ENCODE assay signal across 32 cellular contexts in the genomic region with DNA sequence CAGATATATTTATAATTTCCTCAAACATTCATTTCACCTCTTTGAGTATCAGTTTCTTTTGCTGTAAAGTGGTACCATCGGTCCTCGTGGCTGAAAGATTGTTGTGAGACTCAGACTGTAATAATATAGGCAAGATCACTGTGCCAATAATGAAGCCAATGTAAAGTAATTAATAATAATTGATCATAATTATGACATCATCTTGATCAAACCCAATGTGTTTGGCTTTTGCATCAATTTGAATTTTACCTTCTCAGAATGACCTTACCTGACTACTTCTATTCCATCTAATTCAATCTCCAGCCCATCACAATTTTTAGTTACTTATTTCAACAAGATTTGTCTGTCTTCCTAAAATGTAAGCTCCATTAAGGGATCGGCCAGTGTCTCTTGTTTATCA. TPM values are rescaled to one million over a fixed set of nuclear protein-coding genes. Genes with fewer than 3 reads are reported as not detected.
"Had no signal": no experiment of that assay in that cellular context is flagged by ENCODE, and none has a peak within 500 bp of the region (broad histone marks: within the 10 kb centered on the region; RNA-seq: fewer than 3 reads in every experiment).

No MANE protein-coding gene starts in this region.

- DNase-seq: activated effector memory CD4-positive, alpha-beta T cell treated with anti-CD3 and anti-CD28 coated beads, Interleukin-2, amount 50 U/mL, for 16 hours; activated effector memory CD4-positive, alpha-beta T cell treated with Interleukin-2 at 50 U/mL for 16 hours; activated gamma-delta T cell; activated gamma-delta T cell treated with Interleukin-2 at 50 U/mL for 16 hours; activated naive CD4-positive, alpha-beta T cell; activated naive CD4-positive, alpha-beta T cell treated with anti-CD3 and anti-CD28 coated beads for 36 hours; activated naive CD4-positive, alpha-beta T cell treated with anti-CD3 and anti-CD28 coated beads, Interleukin-2, amount 10 ng/mL, durations not matched to agents 7 days and 5 days; activated naive CD4-positive, alpha-beta T cell treated with anti-CD3 and anti-CD28 coated beads, Interleukin-2, amount 50 U/mL, for 16 hours; activated naive CD4-positive, alpha-beta T cell treated with Interleukin-2 at 50 U/mL for 16 hours; activated naive CD8-positive, alpha-beta T cell treated with anti-CD3 and anti-CD28 coated beads for 36 hours; activated naive CD8-positive, alpha-beta T cell treated with anti-CD3 and anti-CD28 coated beads, Interleukin-2, amount 10 ng/mL, durations not matched to agents 7 days and 5 days; activated naive CD8-positive, alpha-beta T cell treated with anti-CD3 and anti-CD28 coated beads, Interleukin-2, amount 50 U/mL, for 24 hours; activated T-cell treated with anti-CD3 and anti-CD28 coated beads, Interleukin-2, amount 50 U/mL, for 24 hours; activated T-cell treated with anti-CD3 and anti-CD28 coated beads, Interleukin-2, amount 50 U/mL, for 4 hours; activated T-cell treated with anti-CD3 and anti-CD28 coated beads, Interleukin-2, amount 50 U/mL, for 48 hours; activated T-cell treated with anti-CD3 and anti-CD28 coated beads, Interleukin-2, amount 50 U/mL, for 72 hours; adrenal gland; amniotic stem cell; amygdala; anterior cingulate cortex; aorta; body of pancreas; brain microvascular endothelial cell; caudate nucleus; central memory CD4-positive, alpha-beta T cell; cerebellar nuclear complex had no signal

- H3K4me3 ChIP-seq: adrenal gland, ascending aorta, body of pancreas, breast epithelium, cardiac muscle cell had no signal

- H3K27me3 ChIP-seq: adrenal gland, ascending aorta, body of pancreas, brain microvascular endothelial cell, breast epithelium, cardiac muscle cell had no signal

- H3K9me3 ChIP-seq: adrenal gland, ascending aorta, body of pancreas, breast epithelium had no signal

- H3K27ac ChIP-seq: adrenal gland, ascending aorta, body of pancreas, brain microvascular endothelial cell, breast epithelium, cardiac muscle cell had no signal

- ATAC-seq: activated naive CD4-positive, alpha-beta T cell treated with anti-CD3 and anti-CD28 coated beads, Interleukin-2, amount 50 U/mL, for 72 hours; activated naive CD8-positive, alpha-beta T cell treated with anti-CD3 and anti-CD28 coated beads, Interleukin-2, amount 50 U/mL, for 24 hours; activated T-cell treated with anti-CD3 and anti-CD28 coated beads, Interleukin-2, amount 50 U/mL, for 4 hours; activated T-cell treated with anti-CD3 and anti-CD28 coated beads, Interleukin-2, amount 50 U/mL, for 72 hours; activated T-helper 17 cell treated with anti-CD3 and anti-CD28 coated beads, Interleukin-2, amount 50 U/mL, for 72 hours; body of pancreas had no signal

- FAIRE-seq: bronchial epithelial cell had no signal

- H3K4me1 ChIP-seq: adrenal gland, ascending aorta, body of pancreas, breast epithelium had no signal

- H3K36me3 ChIP-seq: adrenal gland, ascending aorta, brain microvascular endothelial cell, breast epithelium, cardiac muscle cell had no signal

RNA-seq across cellular contexts. Expression of a gene that starts 35.5 kb away (rescaled TPM):
- total RNA-seq: ascending aorta had no signal
